ENCODE assay signal across 13 cellular contexts in the genomic region with DNA sequence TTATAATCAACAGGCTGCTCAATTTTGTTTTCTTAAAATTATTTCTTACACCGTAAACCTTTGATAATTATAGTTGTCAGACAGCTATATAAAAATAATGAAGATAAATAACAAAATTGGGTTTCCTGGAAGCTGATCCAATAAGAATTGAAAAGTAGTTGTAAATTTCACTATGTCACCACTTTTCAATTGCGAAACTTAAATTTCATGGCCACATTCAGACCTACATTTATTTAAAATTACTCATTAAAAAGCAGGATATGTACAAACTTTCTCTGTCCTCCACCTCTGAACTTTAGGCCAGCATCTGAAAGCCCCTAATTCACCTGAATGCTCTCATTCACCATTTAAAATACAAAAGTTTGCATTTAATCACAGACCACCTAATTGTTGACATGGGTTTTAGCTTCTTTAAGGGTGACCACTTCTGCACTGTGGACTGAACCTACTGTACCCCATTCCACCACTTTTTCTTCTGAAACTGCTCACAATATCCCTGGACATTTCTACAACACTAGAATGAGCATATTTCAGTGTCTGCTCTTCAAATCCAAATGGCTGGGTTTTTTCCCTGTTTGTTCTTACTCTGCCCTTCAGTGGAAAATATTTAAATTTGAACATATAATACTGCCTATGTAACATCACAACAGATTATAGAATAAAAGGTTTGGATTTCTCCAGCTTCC. TPM values are rescaled to one million over a fixed set of nuclear protein-coding genes. Genes with fewer than 3 reads are reported as not detected.
DNase-seq lines count a peak whose midpoint lies in the region; ATAC-seq, FAIRE-seq and TF ChIP-seq lines count a peak whose summit lies in the region.
"Had no signal": no experiment of that assay in that cellular context is flagged by ENCODE, and none has a peak within 500 bp of the region (broad histone marks: within the 10 kb centered on the region; RNA-seq: fewer than 3 reads in every experiment).

No MANE protein-coding gene starts in this region.

- H3K4me1 ChIP-seq in muscle layer of colon (ENCODE audit: insufficient read depth, low read length) (peaks cover 12% of the 10 kb centered on the region), transverse colon (peaks cover 0 to 40% (median 3%) of the 10 kb centered on the region in 4 donors)

- no peak for ATAC-seq in HG03039 (IDR thresholded peaks at IDR 0.05; ENCODE audit: unreplicated experiment)
- ATAC-seq in HG02642 (IDR thresholded peaks at IDR 0.05; ENCODE audit: poor library complexity, unreplicated experiment) = no peak
- ATAC-seq: effector memory CD8-positive, alpha-beta T cell; naive thymus-derived CD4-positive, alpha-beta T cell; SK-N-SH treated with all-trans-retinoic acid at 6 μM for 48 hours had no signal

- H3K27ac ChIP-seq in VCaP (peak overlapping the region; percentile 95), muscle layer of colon (ENCODE audit: low read depth, low read length) (peak overlapping the region; percentile 50), transverse colon (peak overlapping the region; percentile 77 to 86 (median 79))

- H3K9me3 ChIP-seq in muscle layer of colon (ENCODE audit: low read length) = no peaks in the 10 kb centered on the region
- no peaks in the 10 kb centered on the region for H3K9me3 ChIP-seq in transverse colon

- intact Hi-C loops in transverse colon (cut with DNase I; ENCODE audit: low total_unique reads) = loop anchor here (5.0 kb wide), 1 partner anchor 939 kb away; a partner anchor contains a TSS

- no peak for TF ChIP-seq POLR2A in transverse colon (IDR thresholded peaks at IDR 0.05)

- peak; percentile 23 for DNase-seq in fibroblast of mammary gland (ENCODE audit: low read depth)
- DNase-seq in transverse colon = no peak
- no peak for DNase-seq in urothelium cell line (ENCODE audit: low spot score)
- no peak for DNase-seq in epidermal melanocyte (ENCODE audit: insufficient read length, low spot score)
- DNase-seq: effector memory CD8-positive, alpha-beta T cell; EL; naive thymus-derived CD4-positive, alpha-beta T cell; NCI-H1694 treated with DMSO at 0.1 percent for 48 hours had no signal

- H3K36me3 ChIP-seq in muscle layer of colon (ENCODE audit: insufficient read depth, low read length) = peaks cover 13% of the 10 kb centered on the region
- H3K36me3 ChIP-seq in transverse colon = peaks cover 0 to 10% (median 0%) of the 10 kb centered on the region in 4 donors

- FAIRE-seq in urothelium cell line (lab: Jason Lieb, UNC) = no peak

- 70 to 72% methylated on average over 2 of the region's 2 CpGs for WGBS in transverse colon (ENCODE audit: low coverage in 1 of 2), 2 donors

- in situ Hi-C loops in transverse colon (cut with MboI; ENCODE audit: low pct_ligation_motif_present in 1 of 4, low pct_unique_long_range_greater_than_20kb in 1 of 4, low sequenced_read_pairs in 3 of 4) = no loop called here

- H3K4me3 ChIP-seq in fibroblast of mammary gland (ENCODE audit: control insufficient read depth, low read depth, low read length) (peak overlapping the region; percentile 22), muscle layer of colon (ENCODE audit: low read depth in 1 of 2, low read length in 2 of 2) (peak overlapping the region; percentile 25 to 71), transverse colon (peak overlapping the region; percentile 23 to 63 (median 33))

- H3K27me3 ChIP-seq in muscle layer of colon (ENCODE audit: control insufficient read depth in 1 of 2, insufficient read depth in 2 of 2, low read length in 2 of 2) (no peaks in the 10 kb centered on the region), transverse colon (no peaks in the 10 kb centered on the region)

- no peak for TF ChIP-seq EP300 in transverse colon (IDR thresholded peaks at IDR 0.05; ENCODE audit: low read depth)

- TF ChIP-seq CTCF in VCaP (conservative IDR thresholded peaks at IDR 0.05) (no peak), fibroblast of mammary gland (conservative IDR thresholded peaks at IDR 0.05; ENCODE audit: control insufficient read depth, insufficient read depth, low read depth, low read length) (no peak), transverse colon (IDR thresholded peaks at IDR 0.05) (no peak)

- H3K9ac ChIP-seq in muscle layer of colon (ENCODE audit: low read length) = peak overlapping the region; percentile 60

RNA-seq across cellular contexts. Expression of a gene that starts 0.6 kb away (rescaled TPM):
- total RNA-seq in transverse colon = 1,000 to 10,000 TPM in 1 of 4 donors, 100 to 1,000 TPM in 3; 129 to 1,504 (median 872) TPM

RNA-seq across cellular contexts. Expression of a gene that starts 54.4 kb away (rescaled TPM):
- total RNA-seq in transverse colon = under 1 TPM in 1 of 4 donors, not detected in 3; 0.48 TPM
